ENCODE assay signal across 15 cellular contexts in genomic region chr22:37220543-37220968, GRCh38. TPM values are rescaled to one million over a fixed set of nuclear protein-coding genes. Genes with fewer than 3 reads are reported as not detected.
A peak's percentile ranks its signal among the peaks of the same experiment; 100 is the strongest.
DNase-seq lines count a peak whose midpoint lies in the region; ATAC-seq and TF ChIP-seq lines count a peak whose summit lies in the region.
"Had no signal": no experiment of that assay in that cellular context is flagged by ENCODE, and none has a peak within 500 bp of the region (broad histone marks: within the 10 kb centered on the region; RNA-seq: fewer than 3 reads in every experiment).

No MANE protein-coding gene starts in this region.

- H3K27ac ChIP-seq in CD8-positive, alpha-beta memory T cell (ENCODE audit: low read depth, low read length): no peak overlapping the region
- H3K27ac ChIP-seq: cardiac muscle cell had no signal

- POLR2A ChIA-PET in CD8-positive, alpha-beta memory T cell (lab: Charles Lee): interaction anchor here (1.3 to 3.2 kb wide), 2 partner anchors 10 to 21 kb away, joined by 3 to 14 read pairs; no protein-coding TSS in a partner anchor
- POLR2A ChIA-PET in activated CD8-positive, alpha-beta T cell treated with anti-CD3 and anti-CD28 coated beads for 36 hours (lab: Charles Lee): interaction anchor here (0.9 to 3.7 kb wide), 6 partner anchors 9 to 84 kb away, joined by 3 to 48 read pairs (median 10); partner anchors contain the start of gene RAC2

- H3K27me3 ChIP-seq in CD8-positive, alpha-beta memory T cell (ENCODE audit: insufficient read depth, low read length, poor library complexity, severe bottlenecking): no peaks in the 10 kb centered on the region
- H3K27me3 ChIP-seq: cardiac muscle cell had no signal

- peak overlapping the region; percentile 53 for H3K4me3 ChIP-seq in CD8-positive, alpha-beta memory T cell (ENCODE audit: low read length)
- H3K4me3 ChIP-seq: cardiac muscle cell, heart right ventricle had no signal

- peaks cover 15% of the 10 kb centered on the region for H3K36me3 ChIP-seq in CD8-positive, alpha-beta memory T cell (ENCODE audit: insufficient read depth, low read length)
- H3K36me3 ChIP-seq: cardiac muscle cell had no signal

- no peak for ATAC-seq in activated CD8-positive, alpha-beta T cell treated with anti-CD3 and anti-CD28 coated beads for 36 hours
- no peak for ATAC-seq in naive B cell (ENCODE audit: low read depth in 2 of 2)
- ATAC-seq: heart right ventricle, right cardiac atrium had no signal

- peak; percentile 34 for TF ChIP-seq POLR2A in GM19193 (IDR thresholded peaks at IDR 0.05; ENCODE audit: extremely low read depth, insufficient read depth, insufficient read length)

- peaks cover 14 to 26% (median 15%) of the 10 kb centered on the region in 3 donors for H3K36me3 Mint-ChIP-seq in CD8-positive, alpha-beta memory T cell
- peaks cover 63% of the 10 kb centered on the region for H3K36me3 Mint-ChIP-seq in activated CD8-positive, alpha-beta T cell treated with anti-CD3 and anti-CD28 coated beads for 36 hours (ENCODE audit: low read depth)
- peaks cover 11 to 23% of the 10 kb centered on the region in 2 donors for H3K36me3 Mint-ChIP-seq in naive B cell

- H3K27me3 Mint-ChIP-seq in CD8-positive, alpha-beta memory T cell: no peaks in the 10 kb centered on the region
- no peaks in the 10 kb centered on the region for H3K27me3 Mint-ChIP-seq in activated CD8-positive, alpha-beta T cell treated with anti-CD3 and anti-CD28 coated beads for 36 hours
- no peaks in the 10 kb centered on the region for H3K27me3 Mint-ChIP-seq in naive B cell

- H3K4me3 Mint-ChIP-seq in CD8-positive, alpha-beta memory T cell: peak overlapping the region; percentile 14 to 68 (median 61)
- H3K4me3 Mint-ChIP-seq in activated CD8-positive, alpha-beta T cell treated with anti-CD3 and anti-CD28 coated beads for 36 hours: peak overlapping the region; percentile 76
- peak overlapping the region; percentile 53 to 88 (median 83) for H3K4me3 Mint-ChIP-seq in naive B cell

- no peak for TF ChIP-seq CTCF in activated CD8-positive, alpha-beta T cell treated with anti-CD3 and anti-CD28 coated beads for 36 hours (IDR thresholded peaks at IDR 0.05)

- CTCF ChIA-PET in CD8-positive, alpha-beta memory T cell (lab: Charles Lee): interaction anchor here (2.5 to 3.4 kb wide), 3 partner anchors 18 to 23 kb away, joined by 7 to 18 read pairs (median 17); partner anchors contain the start of gene RAC2
- CTCF ChIA-PET in activated CD8-positive, alpha-beta T cell treated with anti-CD3 and anti-CD28 coated beads for 36 hours (lab: Charles Lee): interaction anchor here (1.0 to 2.0 kb wide), 3 partner anchors 21 to 372 kb away, joined by 3 to 13 read pairs (median 5); no protein-coding TSS in a partner anchor

- peak in 1 of 5 donors; percentile 38 for DNase-seq in CD8-positive, alpha-beta memory T cell
- peak; percentile 48 for DNase-seq in activated CD8-positive, alpha-beta T cell treated with anti-CD3 and anti-CD28 coated beads for 36 hours
- DNase-seq in naive B cell (peak; percentile 50), NCI-H1930 (lab: John Stamatoyannopoulos, UW) (no peak), cerebellar nuclear complex (lab: John Stamatoyannopoulos, UW) (no peak), germinal center (ENCODE audit: low spot score) (no peak)
- DNase-seq: heart right ventricle, NCI-H146, NCI-H748 treated with DMSO at 0.1 percent for 48 hours, substantia nigra had no signal

- peaks cover 80 to 97% (median 91%) of the 10 kb centered on the region in 3 donors for H3K4me1 Mint-ChIP-seq in CD8-positive, alpha-beta memory T cell
- peaks cover 90% of the 10 kb centered on the region for H3K4me1 Mint-ChIP-seq in activated CD8-positive, alpha-beta T cell treated with anti-CD3 and anti-CD28 coated beads for 36 hours (ENCODE audit: low read depth)
- H3K4me1 Mint-ChIP-seq in naive B cell: peaks cover 73 to 94% (median 78%) of the 10 kb centered on the region in 3 donors

- peaks cover 93% of the 10 kb centered on the region for H3K4me1 ChIP-seq in CD8-positive, alpha-beta memory T cell (ENCODE audit: insufficient read depth, low read length)

- peaks cover 0 to 2% (median 0%) of the 10 kb centered on the region in 5 donors for H3K9me3 Mint-ChIP-seq in CD8-positive, alpha-beta memory T cell
- peaks cover 22% of the 10 kb centered on the region for H3K9me3 Mint-ChIP-seq in activated CD8-positive, alpha-beta T cell treated with anti-CD3 and anti-CD28 coated beads for 36 hours
- H3K9me3 Mint-ChIP-seq in naive B cell: peaks cover 0 to 5% (median 0%) of the 10 kb centered on the region in 7 donors

- H3K9me3 ChIP-seq in CD8-positive, alpha-beta memory T cell (ENCODE audit: low read length): no peaks in the 10 kb centered on the region

- intact Hi-C loops in activated CD8-positive, alpha-beta T cell treated with anti-CD3 and anti-CD28 coated beads for 36 hours (cut with micrococcal nuclease): no loop called here

- peak overlapping the region; percentile 46 to 99 (median 94) for H3K27ac Mint-ChIP-seq in CD8-positive, alpha-beta memory T cell
- peak overlapping the region; percentile 94 for H3K27ac Mint-ChIP-seq in activated CD8-positive, alpha-beta T cell treated with anti-CD3 and anti-CD28 coated beads for 36 hours
- H3K27ac Mint-ChIP-seq in naive B cell: peak overlapping the region; percentile 92 to 98 (median 96)

RNA-seq across cellular contexts. Expression of gene SSTR3, which starts 8.3 kb away (rescaled TPM):
- under 1 TPM; 0.24 to 0.62 TPM for total RNA-seq in CD8-positive, alpha-beta memory T cell
- polyA plus RNA-seq in CD8-positive, alpha-beta memory T cell: 0.59 TPM
- total RNA-seq in activated CD8-positive, alpha-beta T cell treated with anti-CD3 and anti-CD28 coated beads for 36 hours: 1 to 10 TPM; 7.9 to 8.5 TPM
- under 1 TPM in 5 of 6 donors, not detected in 1; 0.08 to 0.63 (median 0.45) TPM for polyA plus RNA-seq in naive B cell (ENCODE audit: low read depth in 6 of 6)
- total RNA-seq: epithelial cell of proximal tubule, heart right ventricle, myocyte, right cardiac atrium had no signal
- polyA plus RNA-seq: cardiac muscle cell, heart right ventricle, right cardiac atrium had no signal

RNA-seq across cellular contexts. Expression of gene RAC2, which starts 23.5 kb away (rescaled TPM):
- total RNA-seq in CD8-positive, alpha-beta memory T cell: 100 to 1,000 TPM; 433 to 452 TPM
- 1,206 TPM for polyA plus RNA-seq in CD8-positive, alpha-beta memory T cell
- 100 to 1,000 TPM; 699 to 717 TPM for total RNA-seq in activated CD8-positive, alpha-beta T cell treated with anti-CD3 and anti-CD28 coated beads for 36 hours
- polyA plus RNA-seq in naive B cell (ENCODE audit: low read depth in 6 of 6): 100 to 1,000 TPM; 671 to 842 (median 780) TPM
- total RNA-seq: myocyte had no signal

RNA-seq across cellular contexts. Expression of gene C1QTNF6, which starts 32.5 kb away (rescaled TPM):
- total RNA-seq in CD8-positive, alpha-beta memory T cell: 1 to 10 TPM; 3.6 to 4.3 TPM
- polyA plus RNA-seq in CD8-positive, alpha-beta memory T cell: 1.8 TPM
- 1 to 10 TPM; 6.4 TPM for total RNA-seq in activated CD8-positive, alpha-beta T cell treated with anti-CD3 and anti-CD28 coated beads for 36 hours
- polyA plus RNA-seq in naive B cell (ENCODE audit: low read depth in 6 of 6): 1 to 10 TPM in 5 of 6 donors, not detected in 1; 1.1 to 2.0 (median 1.5) TPM

Comparison
In these comparisons a context has a peak if more than half of its experiments do, and no peak if none do; other contexts are left out.
1. DNase-seq: peak in activated CD8-positive, alpha-beta T cell treated with anti-CD3 and anti-CD28 coated beads for 36 hours (single experiment) and naive B cell (single experiment); none in NCI-H1930 (0 of 2), cerebellar nuclear complex (0 of 2) and germinal center (single experiment).
2. RNA of gene SSTR3, which starts 8.3 kb away (total RNA-seq): 7.9 to 8.5 TPM in activated CD8-positive, alpha-beta T cell treated with anti-CD3 and anti-CD28 coated beads for 36 hours; 0.24 to 0.62 TPM in CD8-positive, alpha-beta memory T cell; every median in the first group is over 4 times any median in the second.
3. Peak in every context shown above with its lines, with median percentiles within 50 percentile points of each other: H3K27ac Mint-ChIP-seq and H3K4me3 Mint-ChIP-seq.